8 cellular contexts compared by ENCODE assay signal in the genomic region with DNA sequence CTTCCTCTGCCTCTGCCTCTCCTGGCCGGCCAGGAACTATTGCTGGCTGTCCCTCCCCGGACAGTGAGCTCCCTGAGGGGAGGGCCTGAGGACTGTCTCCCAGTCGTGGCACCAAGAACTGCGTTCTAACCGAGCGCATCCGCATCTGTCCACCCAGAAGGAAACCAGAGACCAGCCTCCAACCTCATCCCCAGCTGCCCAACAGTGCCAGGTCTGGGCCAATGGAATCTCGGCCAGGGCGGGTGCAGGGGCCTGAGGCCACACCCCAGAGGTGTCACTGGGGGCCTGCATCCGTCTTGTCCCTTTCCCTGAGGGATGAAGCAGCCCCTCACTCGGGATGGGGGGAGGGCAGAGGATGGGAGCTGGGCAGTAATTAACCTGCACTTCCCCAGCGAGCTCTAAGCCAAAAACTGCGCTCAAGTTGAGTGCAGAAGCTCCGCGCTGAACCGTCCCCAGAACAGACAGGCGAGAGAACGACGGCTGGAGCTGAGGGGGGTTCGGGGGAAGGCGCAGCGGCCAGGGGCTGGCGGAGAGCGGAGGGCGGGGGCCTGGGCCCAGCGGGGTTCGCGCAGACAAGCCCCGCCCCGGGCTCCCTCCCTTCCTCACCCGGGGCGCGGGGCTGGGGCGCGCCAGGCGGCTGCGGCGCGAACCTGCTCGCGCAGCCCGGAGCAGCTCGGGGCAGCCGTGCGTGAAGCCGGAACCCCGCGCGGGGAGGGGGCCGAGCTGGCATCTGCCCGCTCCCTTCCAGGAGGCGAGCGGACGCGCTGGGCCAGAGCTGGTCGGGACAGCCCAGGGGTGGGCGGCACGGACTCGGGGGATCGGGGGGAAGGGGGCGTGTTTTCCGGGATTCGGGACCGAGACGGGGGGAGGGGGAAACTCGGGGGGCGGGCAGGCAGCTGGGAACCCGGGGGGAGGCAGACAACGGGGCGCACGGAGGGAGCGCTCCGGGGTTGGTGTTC. TPM values are rescaled to one million over a fixed set of nuclear protein-coding genes. Genes with fewer than 3 reads are reported as not detected.
DNase-seq lines count a peak whose midpoint lies in the region; ATAC-seq lines count a peak whose summit lies in the region.

No MANE protein-coding gene starts in this region.

- peak overlapping the region; percentile 69 for H3K27ac Mint-ChIP-seq in activated CD4-positive, alpha-beta T cell treated with anti-CD3 and anti-CD28 coated beads for 36 hours

- H3K4me3 Mint-ChIP-seq in activated CD4-positive, alpha-beta T cell treated with anti-CD3 and anti-CD28 coated beads for 36 hours, result peak overlapping the region; percentile 74

- ATAC-seq in HG02981 (IDR thresholded peaks at IDR 0.05; ENCODE audit: unreplicated experiment), result peak; percentile 39
- peak; percentile 68 for ATAC-seq in activated CD4-positive, alpha-beta T cell treated with anti-CD3 and anti-CD28 coated beads for 36 hours

- H3K27ac ChIP-seq in cingulate gyrus (ENCODE audit: low read depth, low read length) (peak overlapping the region; percentile 97), layer of hippocampus (ENCODE audit: low read depth, low read length) (peak overlapping the region; percentile 99)

- peaks cover 33% of the 10 kb centered on the region for H3K4me1 Mint-ChIP-seq in activated CD4-positive, alpha-beta T cell treated with anti-CD3 and anti-CD28 coated beads for 36 hours

- POLR2A ChIA-PET in activated CD4-positive, alpha-beta T cell treated with anti-CD3 and anti-CD28 coated beads for 36 hours (lab: Charles Lee), result interaction anchor here (0.6 to 1.3 kb wide), 4 partner anchors 19 to 674 kb away, joined by 3 to 4 read pairs (median 4); no protein-coding TSS in a partner anchor

- CTCF ChIA-PET in activated CD4-positive, alpha-beta T cell treated with anti-CD3 and anti-CD28 coated beads for 36 hours (lab: Charles Lee), result interaction anchor here (0.5 to 3.1 kb wide), 9 partner anchors 17 to 1961 kb away, joined by 3 to 19 read pairs (median 3); a partner anchor contains a TSS

- no peaks in the 10 kb centered on the region for H3K27me3 ChIP-seq in layer of hippocampus (ENCODE audit: control insufficient read depth, insufficient read depth, low read length)

- no peaks in the 10 kb centered on the region for H3K36me3 Mint-ChIP-seq in activated CD4-positive, alpha-beta T cell treated with anti-CD3 and anti-CD28 coated beads for 36 hours (ENCODE audit: low read depth)

- DNase-seq in NK-92 treated with Interleukin-12 subunit alpha and Interleukin-12 subunit beta, amount 100 ng/mL, for 24 hours (lab: John Stamatoyannopoulos, UW), result peak; percentile 52
- no peak for DNase-seq in NK-92 (lab: John Stamatoyannopoulos, UW; ENCODE audit: unreplicated experiment)
- peak; percentile 79 for DNase-seq in NCI-H2196 treated with DMSO at 0.1 percent for 48 hours (lab: John Stamatoyannopoulos, UW; ENCODE audit: unreplicated experiment)
- DNase-seq in activated CD4-positive, alpha-beta T cell treated with anti-CD3 and anti-CD28 coated beads for 36 hours, result peak; percentile 78
- peak; percentile 35 for DNase-seq in stimulated activated CD4-positive, alpha-beta T cell treated with anti-CD3 and anti-CD28 coated beads, Interleukin-1b, Interleukin-23, amount 100 ng/mL, for 48 hours

- intact Hi-C loops in activated CD4-positive, alpha-beta T cell treated with anti-CD3 and anti-CD28 coated beads for 36 hours (cut with DNase I, micrococcal nuclease), result loop anchor here (1.0 to 2.0 kb wide), 3 partner anchors 173 to 316 kb away; a partner anchor contains a TSS

- H3K27me3 Mint-ChIP-seq in activated CD4-positive, alpha-beta T cell treated with anti-CD3 and anti-CD28 coated beads for 36 hours, result no peaks in the 10 kb centered on the region

- H3K9me3 Mint-ChIP-seq in activated CD4-positive, alpha-beta T cell treated with anti-CD3 and anti-CD28 coated beads for 36 hours (ENCODE audit: low read depth), result no peaks in the 10 kb centered on the region

RNA-seq across cellular contexts. Expression of a gene that starts 1.4 kb away (rescaled TPM):
- total RNA-seq in activated CD4-positive, alpha-beta T cell treated with anti-CD3 and anti-CD28 coated beads for 36 hours, result 1 to 10 TPM; 8.5 to 9.2 TPM

RNA-seq across cellular contexts. Expression of a gene that starts 13.2 kb away (rescaled TPM):
- total RNA-seq in activated CD4-positive, alpha-beta T cell treated with anti-CD3 and anti-CD28 coated beads for 36 hours, result not detected

RNA-seq across cellular contexts. Expression of a gene that starts 45.7 kb away (rescaled TPM):
- 1 to 10 TPM; 4.8 to 5.6 TPM for total RNA-seq in activated CD4-positive, alpha-beta T cell treated with anti-CD3 and anti-CD28 coated beads for 36 hours

RNA-seq across cellular contexts. Expression of a gene that starts 46.6 kb away (rescaled TPM):
- not detected for total RNA-seq in activated CD4-positive, alpha-beta T cell treated with anti-CD3 and anti-CD28 coated beads for 36 hours

RNA-seq across cellular contexts. Expression of a gene that starts 53.5 kb away (rescaled TPM):
- 100 to 1,000 TPM; 282 to 345 TPM for total RNA-seq in activated CD4-positive, alpha-beta T cell treated with anti-CD3 and anti-CD28 coated beads for 36 hours
